ENCODE assay signal across 13 cellular contexts in the genomic region with DNA sequence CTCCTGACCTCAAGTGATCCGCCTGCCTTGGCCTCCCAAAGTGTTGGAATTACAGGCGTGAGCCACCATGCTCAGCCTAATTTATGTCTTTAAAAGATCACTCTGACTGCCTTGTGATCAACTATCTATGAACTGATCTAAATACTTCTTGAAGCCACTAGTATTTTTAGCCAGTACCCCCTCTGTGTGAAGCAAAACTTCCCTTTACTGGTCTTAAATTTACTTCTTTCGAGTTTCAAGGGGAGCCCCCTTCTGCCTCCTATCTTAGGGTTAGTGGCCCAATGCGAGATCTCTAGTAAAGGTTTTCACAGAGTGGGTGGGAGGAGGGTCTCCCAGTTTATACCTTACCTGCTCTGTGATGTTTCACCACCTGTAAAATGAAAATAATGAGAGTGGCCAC.
"Had no signal": no experiment of that assay in that cellular context is flagged by ENCODE, and none has a peak within 500 bp of the region (broad histone marks: within the 10 kb centered on the region; RNA-seq: fewer than 3 reads in every experiment).

No MANE protein-coding gene starts in this region.

- H3K4me3 Mint-ChIP-seq: brain; T-helper 2 cell treated with Interferon-gamma antibody and Interleukin-4, amounts not matched to agents 5 μg/mL and 100 μg/mL, for 36 hours had no signal

- H3K36me3 Mint-ChIP-seq: brain had no signal

- H3K27ac Mint-ChIP-seq: activated CD4-positive, alpha-beta memory T cell treated with anti-CD3 and anti-CD28 coated beads for 36 hours; activated T-cell treated with anti-CD3 and anti-CD28 coated beads, Interleukin-2, amount 50 U/mL, for 72 hours; T-helper 2 cell treated with Interferon-gamma antibody and Interleukin-4, amounts not matched to agents 5 μg/mL and 100 μg/mL, for 36 hours had no signal

- H3K27me3 Mint-ChIP-seq: activated CD4-positive, alpha-beta memory T cell treated with anti-CD3 and anti-CD28 coated beads for 36 hours had no signal

- ATAC-seq: activated T-cell treated with anti-CD3 and anti-CD28 coated beads, Interleukin-2, amount 50 U/mL, for 72 hours; gastrocnemius medialis; left ventricle myocardium superior; right cardiac atrium had no signal

- DNase-seq: activated CD4-positive, alpha-beta memory T cell treated with anti-CD3 and anti-CD28 coated beads for 36 hours; activated CD4-positive, CD25-positive, alpha-beta regulatory T cell treated with anti-CD3 and anti-CD28 coated beads, Interleukin-2, amount 50 U/mL, for 72 hours; activated CD8-positive, alpha-beta memory T cell treated with anti-CD3 and anti-CD28 coated beads, Interleukin-2, amount 50 U/mL, for 4 hours; activated T-cell treated with anti-CD3 and anti-CD28 coated beads, Interleukin-2, amount 50 U/mL, for 72 hours; amniotic stem cell; effector memory CD4-positive, alpha-beta T cell; gastrocnemius medialis; left ventricle myocardium superior; right cardiac atrium; small intestine; transverse colon had no signal

- H3K4me1 Mint-ChIP-seq: brain had no signal
